In genomic region chr3:46367811-46368210, GRCh38 we compare ENCODE assay signal across 26 cellular contexts. TPM values are rescaled to one million over a fixed set of nuclear protein-coding genes. Genes with fewer than 3 reads are reported as not detected.
DNase-seq lines count a peak whose midpoint lies in the region; ATAC-seq and TF ChIP-seq lines count a peak whose summit lies in the region.
"Had no signal": no experiment of that assay in that cellular context is flagged by ENCODE, and none has a peak within 500 bp of the region (broad histone marks: within the 10 kb centered on the region; RNA-seq: fewer than 3 reads in every experiment).

No MANE protein-coding gene starts in this region.

- H2AFZ ChIP-seq in DND-41 (ENCODE audit: low read depth, low read length) = no peak overlapping the region

- peak overlapping the region; percentile 23; the same call in 1 of the 2 replicates for H3K27ac ChIP-seq in DND-41 (ENCODE audit: low read length)
- H3K27ac ChIP-seq: 22Rv1, ascending aorta, gastroesophageal sphincter, left lung, prostate gland, thoracic aorta, vagina had no signal

- H3K36me3 Mint-ChIP-seq in T-helper 1 cell treated with Interleukin-12 subunit alpha and Interleukin-12 subunit beta and Interleukin-4 antibody, amounts not matched to agents 30 μg/mL and 1 μg/mL, for 36 hours (ENCODE audit: low read depth) = peaks cover 12% of the 10 kb centered on the region
- peaks cover 28% of the 10 kb centered on the region for H3K36me3 Mint-ChIP-seq in activated CD8-positive, alpha-beta T cell treated with anti-CD3 and anti-CD28 coated beads, Interleukin-2, amount 10 ng/mL, durations not matched to agents 7 days and 5 days (ENCODE audit: low read depth)
- peaks cover 0 to 6% (median 6%) of the 10 kb centered on the region in 3 donors for H3K36me3 Mint-ChIP-seq in immature natural killer cell
- H3K36me3 Mint-ChIP-seq: activated naive CD8-positive, alpha-beta T cell had no signal

- DNase-seq in T-helper 1 cell (no peak), DND-41 (no peak), immature natural killer cell (no peak), NCI-H1092 (lab: John Stamatoyannopoulos, UW) (no peak), KBM-7 (no peak)
- DNase-seq in activated CD8-positive, alpha-beta T cell treated with anti-CD3 and anti-CD28 coated beads, Interleukin-2, amount 10 ng/mL, durations not matched to agents 7 days and 5 days = no peak
- DNase-seq in activated CD4-positive, CD25-positive, alpha-beta regulatory T cell treated with anti-CD3 and anti-CD28 coated beads, Interleukin-2, amount 50 U/mL, for 72 hours = no peak
- DNase-seq: dermis blood vessel endothelial cell, DMS53, NCI-H1417 treated with DMSO at 0.1 percent for 48 hours, NCI-H2081, NCI-H226, NCI-H748 treated with DMSO at 0.1 percent for 48 hours had no signal

- no peaks in the 10 kb centered on the region for H3K27me3 ChIP-seq in DND-41 (ENCODE audit: insufficient read depth, low read length, poor library complexity)
- H3K27me3 ChIP-seq: ascending aorta, left lung, MG63, vagina had no signal

- no peaks in the 10 kb centered on the region for H3K9me3 ChIP-seq in DND-41 (ENCODE audit: insufficient read depth, low read length, severe bottlenecking)
- H3K9me3 ChIP-seq: ascending aorta, gastroesophageal sphincter, left lung, MG63, prostate gland, thoracic aorta, vagina had no signal

- peaks cover 48% of the 10 kb centered on the region for H3K4me1 ChIP-seq in DND-41 (ENCODE audit: insufficient read depth, low read length)
- H3K4me1 ChIP-seq: ascending aorta, gastroesophageal sphincter, prostate gland, vagina had no signal

- no peak overlapping the region for H3K4me2 ChIP-seq in DND-41 (ENCODE audit: insufficient read depth, low read length)

- no peaks in the 10 kb centered on the region for H3K36me3 ChIP-seq in DND-41 (ENCODE audit: insufficient read depth, low read length)
- H3K36me3 ChIP-seq: ascending aorta, gastroesophageal sphincter, left lung, MG63, prostate gland, thoracic aorta, vagina had no signal

- H4K20me1 ChIP-seq in DND-41 (ENCODE audit: insufficient read depth, low read length) = no peaks in the 10 kb centered on the region

- H3K9me3 Mint-ChIP-seq in T-helper 1 cell treated with Interleukin-12 subunit alpha and Interleukin-12 subunit beta and Interleukin-4 antibody, amounts not matched to agents 30 μg/mL and 1 μg/mL, for 36 hours = no peaks in the 10 kb centered on the region
- no peaks in the 10 kb centered on the region for H3K9me3 Mint-ChIP-seq in activated CD8-positive, alpha-beta T cell treated with anti-CD3 and anti-CD28 coated beads, Interleukin-2, amount 10 ng/mL, durations not matched to agents 7 days and 5 days (ENCODE audit: insufficient read depth)
- H3K9me3 Mint-ChIP-seq in immature natural killer cell = peaks cover 0 to 1% (median 0%) of the 10 kb centered on the region in 6 donors
- H3K9me3 Mint-ChIP-seq: activated T-helper 2 cell treated with anti-CD3 and anti-CD28 coated beads, Interferon-gamma antibody, Interleukin-2, Interleukin-4, amounts not matched to agents 10 μg/mL and 5 μg/mL and 100 μg/mL, durations not matched to agents 14 hours and 24 hours and 36 hours; stimulated activated naive CD8-positive, alpha-beta T cell treated with anti-CD3 and anti-CD28 coated beads, Interleukin-15, Interleukin-2, amounts not matched to agents 100 ng/mL and 50 ng/mL, for 24 hours had no signal

- CTCF ChIA-PET in activated CD8-positive, alpha-beta T cell treated with anti-CD3 and anti-CD28 coated beads, Interleukin-2, amount 10 ng/mL, durations not matched to agents 7 days and 5 days (lab: Charles Lee) = interaction anchor here (0.7 to 13.5 kb wide), 38 partner anchors 8 to 429 kb away, joined by 3 to 371 read pairs (median 6); partner anchors contain the start of genes CCR1 and CCR2

- H3K4me3 Mint-ChIP-seq in T-helper 1 cell treated with Interleukin-12 subunit alpha and Interleukin-12 subunit beta and Interleukin-4 antibody, amounts not matched to agents 30 μg/mL and 1 μg/mL, for 36 hours = no peak overlapping the region
- H3K4me3 Mint-ChIP-seq in activated CD8-positive, alpha-beta T cell treated with anti-CD3 and anti-CD28 coated beads, Interleukin-2, amount 10 ng/mL, durations not matched to agents 7 days and 5 days = no peak overlapping the region
- H3K4me3 Mint-ChIP-seq in immature natural killer cell = peak overlapping the region in 1 of 5 donors; percentile 49
- H3K4me3 Mint-ChIP-seq: activated naive CD8-positive, alpha-beta T cell; stimulated activated naive CD8-positive, alpha-beta T cell treated with anti-CD3 and anti-CD28 coated beads, Interleukin-15, Interleukin-2, amounts not matched to agents 100 ng/mL and 50 ng/mL, for 24 hours had no signal

- H3K27ac Mint-ChIP-seq in T-helper 1 cell treated with Interleukin-12 subunit alpha and Interleukin-12 subunit beta and Interleukin-4 antibody, amounts not matched to agents 30 μg/mL and 1 μg/mL, for 36 hours = peak overlapping the region; percentile 82
- H3K27ac Mint-ChIP-seq in activated CD8-positive, alpha-beta T cell treated with anti-CD3 and anti-CD28 coated beads, Interleukin-2, amount 10 ng/mL, durations not matched to agents 7 days and 5 days = peak overlapping the region; percentile 78
- peak overlapping the region in 4 of 6 donors; percentile 36 to 68 (median 51) for H3K27ac Mint-ChIP-seq in immature natural killer cell
- H3K27ac Mint-ChIP-seq: activated naive CD8-positive, alpha-beta T cell; activated T-helper 2 cell treated with anti-CD3 and anti-CD28 coated beads, Interferon-gamma antibody, Interleukin-2, Interleukin-4, amounts not matched to agents 10 μg/mL and 5 μg/mL and 100 μg/mL, durations not matched to agents 14 hours and 24 hours and 36 hours; stimulated activated naive CD8-positive, alpha-beta T cell treated with anti-CD3 and anti-CD28 coated beads, Interleukin-15, Interleukin-2, amounts not matched to agents 100 ng/mL and 50 ng/mL, for 24 hours had no signal

- POLR2A ChIA-PET in activated CD8-positive, alpha-beta T cell treated with anti-CD3 and anti-CD28 coated beads, Interleukin-2, amount 10 ng/mL, durations not matched to agents 7 days and 5 days (lab: Charles Lee) = interaction anchor here (1.6 to 6.0 kb wide), 6 partner anchors 14 to 270 kb away, joined by 8 to 63 read pairs (median 28); partner anchors contain the start of genes CCR1 and CCR2

- in situ Hi-C loops in KBM-7 (cut with MboI; ENCODE audit: low pct_unique_long_range_greater_than_20kb, low sequenced_read_pairs) = no loop called here

- H3K4me3 ChIP-seq in DND-41 (ENCODE audit: low read depth in 1 of 2, low read length in 2 of 2) = no peak overlapping the region
- H3K4me3 ChIP-seq: ascending aorta, gastroesophageal sphincter, left lung, MG63, prostate gland, thoracic aorta, vagina had no signal

- peaks cover 59% of the 10 kb centered on the region for H3K4me1 Mint-ChIP-seq in T-helper 1 cell treated with Interleukin-12 subunit alpha and Interleukin-12 subunit beta and Interleukin-4 antibody, amounts not matched to agents 30 μg/mL and 1 μg/mL, for 36 hours (ENCODE audit: low read depth)
- peaks cover 63% of the 10 kb centered on the region for H3K4me1 Mint-ChIP-seq in activated CD8-positive, alpha-beta T cell treated with anti-CD3 and anti-CD28 coated beads, Interleukin-2, amount 10 ng/mL, durations not matched to agents 7 days and 5 days (ENCODE audit: low read depth)
- peaks cover 50 to 71% of the 10 kb centered on the region in 2 donors for H3K4me1 Mint-ChIP-seq in immature natural killer cell

- H3K27me3 Mint-ChIP-seq in T-helper 1 cell treated with Interleukin-12 subunit alpha and Interleukin-12 subunit beta and Interleukin-4 antibody, amounts not matched to agents 30 μg/mL and 1 μg/mL, for 36 hours (ENCODE audit: low read depth) = peaks cover 4% of the 10 kb centered on the region
- H3K27me3 Mint-ChIP-seq in activated CD8-positive, alpha-beta T cell treated with anti-CD3 and anti-CD28 coated beads, Interleukin-2, amount 10 ng/mL, durations not matched to agents 7 days and 5 days (ENCODE audit: low read depth) = no peaks in the 10 kb centered on the region
- peaks cover 1 to 5% (median 3%) of the 10 kb centered on the region in 3 donors for H3K27me3 Mint-ChIP-seq in immature natural killer cell (ENCODE audit: low read depth in 3 of 3)
- H3K27me3 Mint-ChIP-seq: activated naive CD8-positive, alpha-beta T cell had no signal

- TF ChIP-seq CTCF in DND-41 (IDR thresholded peaks at IDR 0.05; ENCODE audit: borderline replicate concordance, extremely low read depth, low read length, poor library complexity, severe bottlenecking) = no peak

- H3K79me2 ChIP-seq in DND-41 (ENCODE audit: insufficient read depth, low read length) = no peaks in the 10 kb centered on the region

- ATAC-seq in DND-41 (ENCODE audit: insufficient read depth, low read depth) = no peak
- no peak for ATAC-seq in activated CD8-positive, alpha-beta T cell treated with anti-CD3 and anti-CD28 coated beads, Interleukin-2, amount 10 ng/mL, durations not matched to agents 7 days and 5 days

- no peak overlapping the region for H3K9ac ChIP-seq in DND-41 (ENCODE audit: low read depth, low read length)

RNA-seq across cellular contexts. Expression of gene CCR5, which starts 2.9 kb away (rescaled TPM):
- total RNA-seq in activated CD8-positive, alpha-beta T cell treated with anti-CD3 and anti-CD28 coated beads, Interleukin-2, amount 10 ng/mL, durations not matched to agents 7 days and 5 days = 10 to 100 TPM; 38.4 to 38.8 TPM
- 1 to 10 TPM in 2 of 3 donors, not detected in 1; 1.4 to 4.2 TPM for polyA plus RNA-seq in immature natural killer cell
- total RNA-seq: ascending aorta, dermis blood vessel endothelial cell, myocyte had no signal

RNA-seq across cellular contexts. Expression of gene CCR2, which starts 13.9 kb away (rescaled TPM):
- total RNA-seq in activated CD8-positive, alpha-beta T cell treated with anti-CD3 and anti-CD28 coated beads, Interleukin-2, amount 10 ng/mL, durations not matched to agents 7 days and 5 days = 10 to 100 TPM; 70.8 to 70.9 TPM
- polyA plus RNA-seq in immature natural killer cell = 10 to 100 TPM in 1 of 3 donors, 1 to 10 TPM in 2; 3.5 to 10.8 (median 6.7) TPM
- total RNA-seq: dermis blood vessel endothelial cell, myocyte had no signal

RNA-seq across cellular contexts. Expression of gene CCRL2, which starts 39.2 kb away (rescaled TPM):
- total RNA-seq in activated CD8-positive, alpha-beta T cell treated with anti-CD3 and anti-CD28 coated beads, Interleukin-2, amount 10 ng/mL, durations not matched to agents 7 days and 5 days = 10 to 100 TPM; 10.1 to 11.2 TPM
- polyA plus RNA-seq in immature natural killer cell = 1 to 10 TPM; 1.3 to 2.0 (median 1.4) TPM
- total RNA-seq: ascending aorta, vagina had no signal
